ENCODE assay signal across 11 cellular contexts in the genomic region with DNA sequence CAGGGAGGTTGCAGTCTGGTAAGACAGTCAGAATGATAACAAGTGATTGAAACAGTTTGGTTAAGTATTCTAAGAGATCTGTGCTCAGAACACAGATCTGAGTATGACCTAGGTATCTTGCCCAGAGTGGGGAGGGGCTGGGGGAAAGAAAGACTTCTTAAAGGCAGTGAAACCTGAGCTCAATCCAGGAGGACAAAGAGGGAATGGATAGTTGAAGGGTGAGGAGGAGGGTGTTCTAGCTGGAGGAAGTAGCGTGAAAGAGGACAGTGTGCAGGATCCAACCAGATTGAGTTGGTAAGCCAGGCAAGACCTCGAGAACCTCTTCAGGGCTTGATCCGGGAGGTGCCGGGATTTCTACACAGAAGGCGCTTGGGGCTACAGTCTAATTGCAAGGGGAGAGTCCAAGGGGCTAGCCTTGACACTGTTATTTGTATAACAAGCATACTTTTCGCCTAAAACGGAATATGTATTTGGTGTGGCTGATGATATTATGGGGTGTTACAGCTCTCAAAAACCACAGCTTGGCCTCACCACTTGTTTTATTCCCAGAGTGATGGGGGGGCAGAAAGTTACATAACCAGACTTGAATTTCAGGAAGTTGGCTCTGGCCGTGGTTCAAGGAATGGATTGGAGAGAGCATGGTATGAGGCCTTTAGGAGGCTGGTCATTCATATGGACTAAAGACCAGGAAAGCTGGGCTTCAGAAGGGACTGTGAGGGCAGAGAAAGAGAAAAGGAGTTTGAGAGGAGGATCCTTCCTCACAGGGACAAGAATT. TPM values are rescaled to one million over a fixed set of nuclear protein-coding genes. Genes with fewer than 3 reads are reported as not detected.
DNase-seq lines count a peak whose midpoint lies in the region; ATAC-seq and TF ChIP-seq lines count a peak whose summit lies in the region.
"Had no signal": no experiment of that assay in that cellular context is flagged by ENCODE, and none has a peak within 500 bp of the region (broad histone marks: within the 10 kb centered on the region; RNA-seq: fewer than 3 reads in every experiment).

No MANE protein-coding gene starts in this region.

- H3K27me3 Mint-ChIP-seq in stimulated activated naive CD8-positive, alpha-beta T cell treated with anti-CD3 and anti-CD28 coated beads, Interleukin-15, Interleukin-2, amounts not matched to agents 100 ng/mL and 50 ng/mL, for 24 hours, result no peaks in the 10 kb centered on the region
- no peaks in the 10 kb centered on the region for H3K27me3 Mint-ChIP-seq in activated naive CD8-positive, alpha-beta T cell treated with anti-CD3 and anti-CD28 coated beads, Interleukin-2, amount 50 U/mL, for 24 hours

- H3K36me3 ChIP-seq in lung (ENCODE audit: control insufficient read depth in 2 of 2, insufficient read depth in 2 of 2, low read length in 2 of 2) (no peaks in the 10 kb centered on the region), aorta (ENCODE audit: control insufficient read depth in 1 of 2, insufficient read depth in 2 of 2, low read length in 1 of 2) (no peaks in the 10 kb centered on the region), ovary (no peaks in the 10 kb centered on the region)

- peak overlapping the region; percentile 14 for H3K4me3 Mint-ChIP-seq in stimulated activated naive CD8-positive, alpha-beta T cell treated with anti-CD3 and anti-CD28 coated beads, Interleukin-15, Interleukin-2, amounts not matched to agents 100 ng/mL and 50 ng/mL, for 24 hours
- H3K4me3 Mint-ChIP-seq in activated naive CD8-positive, alpha-beta T cell treated with anti-CD3 and anti-CD28 coated beads, Interleukin-2, amount 50 U/mL, for 24 hours, result no peak overlapping the region

- H3K27me3 ChIP-seq in lung (ENCODE audit: control insufficient read depth, insufficient read depth), result no peaks in the 10 kb centered on the region
- H3K27me3 ChIP-seq in aorta (ENCODE audit: control insufficient read depth in 1 of 2, insufficient read depth in 2 of 2, low read length in 1 of 2), result no peaks in the 10 kb centered on the region
- H3K27me3 ChIP-seq in ovary, result no peaks in the 10 kb centered on the region

- no peaks in the 10 kb centered on the region for H3K9me3 ChIP-seq in lung (ENCODE audit: control insufficient read depth in 2 of 2, insufficient read depth in 1 of 2, low read length in 1 of 2)
- no peaks in the 10 kb centered on the region for H3K9me3 ChIP-seq in aorta (ENCODE audit: control insufficient read depth, low read length)
- no peaks in the 10 kb centered on the region for H3K9me3 ChIP-seq in ovary
- H3K9me3 ChIP-seq: Caco-2 had no signal

- peaks cover 27% of the 10 kb centered on the region for H3K36me3 Mint-ChIP-seq in stimulated activated naive CD8-positive, alpha-beta T cell treated with anti-CD3 and anti-CD28 coated beads, Interleukin-15, Interleukin-2, amounts not matched to agents 100 ng/mL and 50 ng/mL, for 24 hours (ENCODE audit: low read depth)
- H3K36me3 Mint-ChIP-seq in activated naive CD8-positive, alpha-beta T cell treated with anti-CD3 and anti-CD28 coated beads, Interleukin-2, amount 50 U/mL, for 24 hours (ENCODE audit: low read depth), result peaks cover 7% of the 10 kb centered on the region

- H3K4me1 Mint-ChIP-seq in stimulated activated naive CD8-positive, alpha-beta T cell treated with anti-CD3 and anti-CD28 coated beads, Interleukin-15, Interleukin-2, amounts not matched to agents 100 ng/mL and 50 ng/mL, for 24 hours (ENCODE audit: low read depth), result peaks cover 85% of the 10 kb centered on the region
- H3K4me1 Mint-ChIP-seq in activated naive CD8-positive, alpha-beta T cell treated with anti-CD3 and anti-CD28 coated beads, Interleukin-2, amount 50 U/mL, for 24 hours, result peaks cover 83% of the 10 kb centered on the region

- no peak for TF ChIP-seq EP300 in ovary (IDR thresholded peaks at IDR 0.05)

- WGBS in lung, 2 donors, result 27 to 37% methylated on average over 8 of the region's 8 CpGs
- 49 to 51% methylated on average over 8 of the region's 8 CpGs for WGBS in aorta, 2 donors
- 82 to 86% (median 84%) methylated on average over 8 of the region's 8 CpGs for WGBS in ovary, 3 donors

- ATAC-seq in stimulated activated naive CD8-positive, alpha-beta T cell treated with anti-CD3 and anti-CD28 coated beads, Interleukin-15, Interleukin-2, amounts not matched to agents 100 U/mL and 50 U/mL, for 24 hours, result no peak
- no peak for ATAC-seq in activated naive CD8-positive, alpha-beta T cell treated with anti-CD3 and anti-CD28 coated beads, Interleukin-2, amount 50 U/mL, for 24 hours
- no peak for ATAC-seq in lung (ENCODE audit: insufficient read depth, low FRiP score)
- peak; percentile 19 for ATAC-seq in aorta (ENCODE audit: low FRiP score)
- no peak for ATAC-seq in omental fat pad (ENCODE audit: low FRiP score)
- ATAC-seq: HCT116 had no signal

- DNase-seq in stimulated activated naive CD8-positive, alpha-beta T cell treated with anti-CD3 and anti-CD28 coated beads, Interleukin-15, Interleukin-2, amounts not matched to agents 100 U/mL and 50 U/mL, for 24 hours, result no peak
- no peak for DNase-seq in activated naive CD8-positive, alpha-beta T cell treated with anti-CD3 and anti-CD28 coated beads, Interleukin-2, amount 50 U/mL, for 24 hours
- DNase-seq in lung (ENCODE audit: low spot score) (peak; percentile 70), aorta (peak in 1 of 2 donors; percentile 72), ovary (no peak), omental fat pad (ENCODE audit: low spot score) (no peak), SHP77 (lab: John Stamatoyannopoulos, UW) (no peak)
- DNase-seq: Caco-2; stimulated activated CD4-positive, alpha-beta T cell treated with anti-CD3 and anti-CD28 coated beads, Interleukin-2, amount 100 ng/mL, for 48 hours had no signal

- peak overlapping the region; percentile 89 for H3K27ac Mint-ChIP-seq in stimulated activated naive CD8-positive, alpha-beta T cell treated with anti-CD3 and anti-CD28 coated beads, Interleukin-15, Interleukin-2, amounts not matched to agents 100 ng/mL and 50 ng/mL, for 24 hours
- H3K27ac Mint-ChIP-seq in activated naive CD8-positive, alpha-beta T cell treated with anti-CD3 and anti-CD28 coated beads, Interleukin-2, amount 50 U/mL, for 24 hours, result peak overlapping the region; percentile 66

- no peaks in the 10 kb centered on the region for H3K9me3 Mint-ChIP-seq in stimulated activated naive CD8-positive, alpha-beta T cell treated with anti-CD3 and anti-CD28 coated beads, Interleukin-15, Interleukin-2, amounts not matched to agents 100 ng/mL and 50 ng/mL, for 24 hours
- no peaks in the 10 kb centered on the region for H3K9me3 Mint-ChIP-seq in activated naive CD8-positive, alpha-beta T cell treated with anti-CD3 and anti-CD28 coated beads, Interleukin-2, amount 50 U/mL, for 24 hours

- H3K4me1 ChIP-seq in lung (ENCODE audit: control insufficient read depth in 2 of 2, insufficient read depth in 2 of 2, low read length in 2 of 2) (peaks cover 25 to 45% of the 10 kb centered on the region in 2 donors), aorta (ENCODE audit: control insufficient read depth in 1 of 2, insufficient read depth in 2 of 2, low read length in 2 of 2) (no peaks in the 10 kb centered on the region), ovary (ENCODE audit: insufficient read depth) (no peaks in the 10 kb centered on the region)
- H3K4me1 ChIP-seq: Caco-2 had no signal

- TF ChIP-seq POLR2A in ovary (IDR thresholded peaks at IDR 0.05), result no peak

- H3K27ac ChIP-seq in lung (ENCODE audit: low read depth in 1 of 2, low read length in 1 of 2) (peak overlapping the region; percentile 24 to 50), aorta (ENCODE audit: low read depth in 1 of 2, low read length in 2 of 2) (no peak overlapping the region), ovary (no peak overlapping the region)

- intact Hi-C loops in aorta (cut with DNase I), result no loop called here
- intact Hi-C loops in ovary (cut with DNase I), result no loop called here

- TF ChIP-seq CTCF in lung (IDR thresholded peaks at IDR 0.05; ENCODE audit: control extremely low read depth, extremely low read depth) (no peak), ovary (IDR thresholded peaks at IDR 0.05) (no peak), omental fat pad (IDR thresholded peaks at IDR 0.05) (no peak)

- H3K4me3 ChIP-seq in lung, result no peak overlapping the region
- H3K4me3 ChIP-seq in aorta (ENCODE audit: low read length in 2 of 2), result no peak overlapping the region
- H3K4me3 ChIP-seq in ovary, result no peak overlapping the region

RNA-seq across cellular contexts. Expression of a gene that starts 19.1 kb away (rescaled TPM):
- total RNA-seq in lung (10 to 100 TPM; 22.7 to 29.4 TPM), aorta (10 to 100 TPM; 11.2 to 17.9 TPM), ovary (1 to 10 TPM; 2.1 to 5.9 (median 3.0) TPM), omental fat pad (10 to 100 TPM; 11.3 to 37.5 (median 16.2) TPM)
- polyA plus RNA-seq in lung (10 to 100 TPM in 1 of 2 donors, 1 to 10 TPM in 1; 7.6 to 25.0 TPM), aorta (1 to 10 TPM; 8.7 to 9.9 TPM), ovary (10 to 100 TPM in 1 of 2 donors, 1 to 10 TPM in 1; 4.1 to 10.9 TPM)
- total RNA-seq: Caco-2 had no signal

Comparison
In these comparisons a context has a peak if more than half of its experiments do, and no peak if none do; other contexts are left out.
1. H3K27ac ChIP-seq: peak in lung (2 of 2); none in aorta (0 of 2) and ovary (0 of 2).